15 cellular contexts compared by ENCODE assay signal in genomic region chr5:171806976-171807823, GRCh38. TPM values are rescaled to one million over a fixed set of nuclear protein-coding genes. Genes with fewer than 3 reads are reported as not detected.
A peak's percentile ranks its signal among the peaks of the same experiment; 100 is the strongest.
DNase-seq lines count a peak whose midpoint lies in the region; ATAC-seq and TF ChIP-seq lines count a peak whose summit lies in the region.
"Had no signal": no experiment of that assay in that cellular context is flagged by ENCODE, and none has a peak within 500 bp of the region (broad histone marks: within the 10 kb centered on the region; RNA-seq: fewer than 3 reads in every experiment).

No MANE protein-coding gene starts in this region.

- no peak for ATAC-seq in GM21786 (IDR thresholded peaks at IDR 0.05; ENCODE audit: unreplicated experiment)
- ATAC-seq: body of pancreas, GM12878, right cardiac atrium had no signal

- intact Hi-C loops in thyroid gland (cut with DNase I) (no loop called here), sigmoid colon (cut with DNase I) (no loop called here)

- TF ChIP-seq POLR2A in thyroid gland (IDR thresholded peaks at IDR 0.05) = no peak
- TF ChIP-seq POLR2A in sigmoid colon (IDR thresholded peaks at IDR 0.05) = no peak
- TF ChIP-seq POLR2A in erythroblast (IDR thresholded peaks at IDR 0.05; ENCODE audit: low read length) = no peak

- TF ChIP-seq CTCF in fibroblast of mammary gland (conservative IDR thresholded peaks at IDR 0.05; ENCODE audit: control insufficient read depth, insufficient read depth, low read depth, low read length) (no peak), thyroid gland (IDR thresholded peaks at IDR 0.05) (no peak), sigmoid colon (IDR thresholded peaks at IDR 0.05) (no peak)

- H3K27ac ChIP-seq in thyroid gland (no peak overlapping the region), sigmoid colon (no peak overlapping the region)
- H3K27ac ChIP-seq: body of pancreas had no signal

- WGBS in thyroid gland, 2 donors = 15 to 16% methylated on average over 24 of the region's 24 CpGs
- WGBS in sigmoid colon, 2 donors = 24 to 33% methylated on average over 24 of the region's 24 CpGs

- H3K27me3 ChIP-seq in thyroid gland (no peaks in the 10 kb centered on the region), sigmoid colon (peaks cover 0 to 4% (median 0%) of the 10 kb centered on the region in 3 donors)

- peak; percentile 25 for DNase-seq in stimulated activated CD4-positive, alpha-beta T cell treated with anti-CD3 and anti-CD28 coated beads, Interleukin-15, amount 100 ng/mL, for 24 hours
- DNase-seq in stimulated activated CD4-positive, alpha-beta T cell treated with anti-CD3 and anti-CD28 coated beads, Interleukin-4, amount 100 ng/mL, for 4 hours = no peak
- DNase-seq in NCI-H748 (lab: John Stamatoyannopoulos, UW; ENCODE audit: unreplicated experiment) (peak; percentile 65), fibroblast of mammary gland (ENCODE audit: low read depth) (peak; percentile 20), thyroid gland (peak; percentile 11 to 31), sigmoid colon (no peak), erythroblast (lab: John Stamatoyannopoulos, UW) (no peak)
- DNase-seq: body of pancreas; CD4-positive, alpha-beta T cell; right cardiac atrium had no signal

- TF ChIP-seq EP300 in sigmoid colon (IDR thresholded peaks at IDR 0.05) = no peak

- no peaks in the 10 kb centered on the region for H3K4me1 ChIP-seq in thyroid gland
- H3K4me1 ChIP-seq in sigmoid colon = no peaks in the 10 kb centered on the region
- H3K4me1 ChIP-seq: body of pancreas had no signal

- no peak overlapping the region for H3K4me3 ChIP-seq in fibroblast of mammary gland (ENCODE audit: control insufficient read depth, low read depth, low read length)
- H3K4me3 ChIP-seq in thyroid gland (replicated peaks in 1 of 3) = no peak overlapping the region
- H3K4me3 ChIP-seq in sigmoid colon = no peak overlapping the region
- H3K4me3 ChIP-seq: body of pancreas, GM12878, lung had no signal

- H3K36me3 ChIP-seq in thyroid gland = no peaks in the 10 kb centered on the region
- no peaks in the 10 kb centered on the region for H3K36me3 ChIP-seq in sigmoid colon

- H3K9me3 ChIP-seq in thyroid gland = no peaks in the 10 kb centered on the region
- H3K9me3 ChIP-seq in sigmoid colon = peaks cover 0 to 7% (median 1%) of the 10 kb centered on the region in 4 donors

RNA-seq across cellular contexts. Expression of gene SMIM23, which starts 21.6 kb away (rescaled TPM):
- not detected for total RNA-seq in thyroid gland
- total RNA-seq in sigmoid colon = not detected
- polyA plus RNA-seq in sigmoid colon = not detected
- total RNA-seq: body of pancreas; CD4-positive, alpha-beta T cell; GM12878; HT1080; lung; NCI-H460; right cardiac atrium had no signal
- polyA plus RNA-seq: GM12878, lung, right cardiac atrium had no signal

Comparison
In these comparisons a context has a peak if more than half of its experiments do, and no peak if none do; other contexts are left out.
1. DNase-seq: peak in stimulated activated CD4-positive, alpha-beta T cell treated with anti-CD3 and anti-CD28 coated beads, Interleukin-15, amount 100 ng/mL, for 24 hours (single experiment), NCI-H748 (single experiment), fibroblast of mammary gland (single experiment) and thyroid gland (2 of 2); none in stimulated activated CD4-positive, alpha-beta T cell treated with anti-CD3 and anti-CD28 coated beads, Interleukin-4, amount 100 ng/mL, for 4 hours (0 of 2), sigmoid colon (single experiment) and erythroblast (0 of 2).